In the genomic region with DNA sequence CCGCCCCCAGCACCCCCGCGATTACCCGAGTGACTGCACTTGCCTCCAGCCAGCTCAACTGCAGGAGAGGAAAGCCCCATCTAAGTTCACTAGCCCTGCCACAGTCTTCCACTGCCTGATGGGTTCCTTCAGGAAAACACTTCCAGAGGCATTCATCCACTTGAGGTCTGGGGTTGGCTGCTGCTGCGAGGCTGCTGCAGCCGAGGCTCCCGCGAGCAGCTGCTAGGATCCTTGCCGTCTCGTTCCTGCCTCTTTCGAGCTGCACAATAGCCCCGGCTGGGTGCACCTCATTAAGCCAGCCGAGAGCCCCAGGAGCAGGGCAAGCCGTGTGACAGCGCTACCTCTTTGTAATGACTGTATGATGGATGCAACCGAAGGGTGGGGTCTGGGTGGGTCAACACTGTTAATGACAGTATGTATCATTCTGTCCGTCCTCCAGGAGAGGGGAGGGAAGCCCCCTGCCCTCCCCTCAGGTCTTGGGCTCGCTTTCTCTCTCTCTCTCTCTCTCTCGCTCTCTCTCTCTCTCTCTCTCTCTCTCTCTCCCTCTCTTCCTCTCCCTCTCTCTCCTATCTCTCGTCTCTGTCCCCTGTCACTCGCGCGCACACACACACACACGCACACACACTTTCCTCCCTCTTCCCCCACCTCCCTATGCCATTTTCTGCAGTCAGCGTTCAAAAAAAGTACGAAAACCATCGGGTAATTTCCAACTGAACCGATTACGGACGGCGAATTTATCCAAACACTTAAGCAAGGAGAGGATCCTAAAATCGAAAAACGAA, we compare ENCODE assay signal across 9 cellular contexts. TPM values are rescaled to one million over a fixed set of nuclear protein-coding genes. Genes with fewer than 3 reads are reported as not detected.
DNase-seq lines count a peak whose midpoint lies in the region; ATAC-seq and TF ChIP-seq lines count a peak whose summit lies in the region.
"Had no signal": no experiment of that assay in that cellular context is flagged by ENCODE, and none has a peak within 500 bp of the region (broad histone marks: within the 10 kb centered on the region; RNA-seq: fewer than 3 reads in every experiment).

No MANE protein-coding gene starts in this region.

- H3K36me3 ChIP-seq in H7 (replicated peaks; ENCODE audit: control insufficient read depth, insufficient read depth, low read length) = no peaks in the 10 kb centered on the region
- no peaks in the 10 kb centered on the region for H3K36me3 ChIP-seq in NT2/D1 (ENCODE audit: insufficient read depth, insufficient read length, low read length)
- H3K36me3 ChIP-seq in sigmoid colon = no peaks in the 10 kb centered on the region
- no peaks in the 10 kb centered on the region for H3K36me3 ChIP-seq in MM.1S (replicated peaks; ENCODE audit: insufficient read depth, low read length)

- ATAC-seq in HG02884 (IDR thresholded peaks at IDR 0.05; ENCODE audit: unreplicated experiment) = no peak

- H3K79me2 ChIP-seq in MM.1S (ENCODE audit: low read length) = no peaks in the 10 kb centered on the region

- H4K20me1 ChIP-seq in MM.1S (ENCODE audit: insufficient read depth, low read length) = no peaks in the 10 kb centered on the region

- H3K4me1 ChIP-seq in NT2/D1 (ENCODE audit: insufficient read depth, insufficient read length) (no peaks in the 10 kb centered on the region), sigmoid colon (peaks cover 0 to 20% (median 19%) of the 10 kb centered on the region in 4 donors), MM.1S (ENCODE audit: low read length) (no peaks in the 10 kb centered on the region)

- TF ChIP-seq EP300 in sigmoid colon (IDR thresholded peaks at IDR 0.05) = no peak

- no peak overlapping the region for H2AFZ ChIP-seq in MM.1S (ENCODE audit: low read length)

- no peak overlapping the region for H3K4me2 ChIP-seq in MM.1S (ENCODE audit: low read depth, low read length)

- DNase-seq in H7 (peak; percentile 68), NT2/D1 (ENCODE audit: low read depth, low spot score) (no peak), sigmoid colon (no peak), pons (ENCODE audit: low spot score) (no peak), MM.1S (no peak)
- no peak for DNase-seq in activated CD8-positive, alpha-beta memory T cell treated with anti-CD3 and anti-CD28 coated beads for 24 hours
- DNase-seq: NCI-H2029 treated with DMSO at 0.1 percent for 48 hours had no signal

- no peaks in the 10 kb centered on the region for H3F3A ChIP-seq in MM.1S (ENCODE audit: insufficient read depth, low read length)

- H3K4me3 ChIP-seq in H7 (ENCODE audit: insufficient read depth, low read depth, low read length) (peak overlapping the region; percentile 67), NT2/D1 (ENCODE audit: insufficient read length, low read depth) (peak overlapping the region; percentile 72), iPS-11a (ENCODE audit: low read depth, low read length) (peak overlapping the region; percentile 54), sigmoid colon (peak overlapping the region; percentile 6 to 50 (median 32)), MM.1S (ENCODE audit: low read length) (no peak overlapping the region)

- no peaks in the 10 kb centered on the region for H3K9me3 ChIP-seq in NT2/D1 (ENCODE audit: insufficient read depth, low read length)
- H3K9me3 ChIP-seq in sigmoid colon = no peaks in the 10 kb centered on the region
- no peaks in the 10 kb centered on the region for H3K9me3 ChIP-seq in MM.1S (replicated peaks; ENCODE audit: insufficient read depth, low read length)

- H3K9me2 ChIP-seq in MM.1S (replicated peaks; ENCODE audit: insufficient read depth, low read length) = no peaks in the 10 kb centered on the region

- H3K27ac ChIP-seq in sigmoid colon (no peak overlapping the region), MM.1S (ENCODE audit: low read length) (no peak overlapping the region)

- H3K9ac ChIP-seq in NT2/D1 (ENCODE audit: insufficient read length, low read depth) (peak overlapping the region; percentile 88), MM.1S (ENCODE audit: low read length) (no peak overlapping the region)

- TF ChIP-seq POLR2A in sigmoid colon (IDR thresholded peaks at IDR 0.05) = no peak

- intact Hi-C loops in sigmoid colon (cut with DNase I) = no loop called here

- H3K27me3 ChIP-seq in H7 (ENCODE audit: control insufficient read depth, insufficient read depth, low read length) (peaks cover 15% of the 10 kb centered on the region), NT2/D1 (ENCODE audit: insufficient read depth, insufficient read length) (peaks cover 30% of the 10 kb centered on the region), sigmoid colon (peaks cover 0 to 61% (median 36%) of the 10 kb centered on the region in 3 donors), MM.1S (replicated peaks; ENCODE audit: insufficient read depth, low read length) (no peaks in the 10 kb centered on the region)

- TF ChIP-seq CTCF in sigmoid colon (IDR thresholded peaks at IDR 0.05) (no peak), MM.1S (IDR thresholded peaks at IDR 0.05; ENCODE audit: low read length) (no peak)

- 1 to 4% methylated on average over 31 of the region's 33 CpGs for WGBS in sigmoid colon, 2 donors

RNA-seq across cellular contexts. Expression of a gene that starts 24.4 kb away (rescaled TPM):
- 14.2 and 25.9 TPM in 2 replicates for total RNA-seq in H7 (2014; rRNA removed; shearing (Covaris generic))
- total RNA-seq in sigmoid colon = under 1 TPM in 2 of 4 donors, not detected in 2; 0.16 to 0.36 TPM
- polyA plus RNA-seq in sigmoid colon = under 1 TPM in 1 of 3 donors, not detected in 2; 0.22 TPM

Comparison
In these comparisons a context has a peak if more than half of its experiments do, and no peak if none do; other contexts are left out.
1. RNA of a gene that starts 24.4 kb away (total RNA-seq): 14.2 to 25.9 TPM in H7; 0.16 to 0.36 TPM in sigmoid colon; every median in the first group is over 10 times any median in the second.